In the genomic region with DNA sequence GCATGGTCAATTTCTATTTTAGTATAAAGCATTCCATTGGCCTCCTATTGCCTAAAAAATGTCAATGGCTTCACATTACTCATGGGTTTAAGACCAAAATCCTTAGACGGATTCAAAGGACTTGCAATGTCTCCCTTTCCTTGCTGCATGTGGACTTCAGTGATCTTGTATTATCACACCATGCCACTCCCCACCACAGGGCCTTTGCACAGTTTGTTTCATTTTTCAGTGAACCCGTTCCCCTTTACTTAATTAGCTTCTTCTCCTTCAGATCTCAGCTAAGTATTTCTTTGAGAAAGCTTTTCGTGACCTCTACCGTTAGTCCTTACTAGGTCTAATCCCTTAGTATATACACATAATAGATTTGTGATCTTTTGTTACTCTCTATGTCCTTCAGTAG, we compare ENCODE assay signal across 22 cellular contexts.
DNase-seq lines count a peak whose midpoint lies in the region; ATAC-seq, FAIRE-seq and TF ChIP-seq lines count a peak whose summit lies in the region.
"Had no signal": no experiment of that assay in that cellular context is flagged by ENCODE, and none has a peak within 500 bp of the region (broad histone marks: within the 10 kb centered on the region; RNA-seq: fewer than 3 reads in every experiment).

No MANE protein-coding gene starts in this region.

- H3K36me3 ChIP-seq in HEK293 (ENCODE audit: control insufficient read depth in 2 of 2, insufficient read depth in 1 of 2, low read length in 2 of 2) = no peaks in the 10 kb centered on the region
- no peaks in the 10 kb centered on the region for H3K36me3 ChIP-seq in mammary epithelial cell (ENCODE audit: insufficient read depth, low read length)
- no peaks in the 10 kb centered on the region for H3K36me3 ChIP-seq in keratinocyte (ENCODE audit: control insufficient read depth in 2 of 2, extremely low read depth in 1 of 2, insufficient read depth in 2 of 2, low read length in 2 of 2)
- H3K36me3 ChIP-seq: BE2C; BLaER1 treated with 17β-estradiol and CSF1 and Interleukin-3, amounts not matched to agents 10 nM and 100 nM; HAP-1 had no signal

- ATAC-seq in HG03039 (IDR thresholded peaks at IDR 0.05; ENCODE audit: unreplicated experiment) = no peak
- ATAC-seq: A549 had no signal

- H3K9me3 ChIP-seq in HEK293 (ENCODE audit: control insufficient read depth, insufficient read depth, low read depth, low read length) = no peaks in the 10 kb centered on the region
- no peaks in the 10 kb centered on the region for H3K9me3 ChIP-seq in mammary epithelial cell (replicated peaks; ENCODE audit: insufficient read depth, low read length)
- H3K9me3 ChIP-seq in keratinocyte (ENCODE audit: control insufficient read depth, low read depth, low read length) = no peaks in the 10 kb centered on the region
- H3K9me3 ChIP-seq: A549; BE2C; BLaER1 treated with 17β-estradiol and CSF1 and Interleukin-3, amounts not matched to agents 10 nM and 100 nM; HAP-1 had no signal

- DNase-seq in mammary epithelial cell (no peak), keratinocyte (ENCODE audit: low read depth, low spot score) (no peak), CD14-positive monocyte (ENCODE audit: low spot score) (no peak), GM13976 (ENCODE audit: low spot score) (no peak)
- DNase-seq: 8988T; AML-193; BE2C; Calu3; CD4-positive, alpha-beta memory T cell; COR-L47; DMS53; DMS79 treated with DMSO at 0.1 percent for 48 hours; GF-D8; GOT3 had no signal

- H3K4me2 ChIP-seq in mammary epithelial cell (ENCODE audit: insufficient read depth, low read depth, low read length) (no peak overlapping the region), keratinocyte (ENCODE audit: control insufficient read depth, extremely low read depth, insufficient read depth, low read depth, low read length) (no peak overlapping the region)
- H3K4me2 ChIP-seq: A549 had no signal

- no peak overlapping the region for H3K9ac ChIP-seq in mammary epithelial cell (ENCODE audit: insufficient read depth, low read length)
- no peak overlapping the region for H3K9ac ChIP-seq in keratinocyte (ENCODE audit: control insufficient read depth, extremely low read depth, insufficient read depth, low read length)
- H3K9ac ChIP-seq: BLaER1 treated with 17β-estradiol and CSF1 and Interleukin-3, amounts not matched to agents 10 nM and 100 nM had no signal

- no peak for TF ChIP-seq CTCF in HEK293 (tag by site-specific recombination; IDR thresholded peaks at IDR 0.05)
- no peak for TF ChIP-seq CTCF in VCaP (conservative IDR thresholded peaks at IDR 0.05)
- no peak for TF ChIP-seq CTCF in mammary epithelial cell (conservative IDR thresholded peaks at IDR 0.05 in 1 of 2, IDR thresholded peaks at IDR 0.05 in 1 of 2; ENCODE audit: extremely low read depth in 1 of 2, insufficient read depth in 1 of 2, low read depth in 1 of 2, low read length in 2 of 2)
- TF ChIP-seq CTCF in keratinocyte (optimal IDR thresholded peaks at IDR 0.05 in 1 of 3, IDR thresholded peaks at IDR 0.05 in 1 of 3, conservative IDR thresholded peaks at IDR 0.05 in 1 of 3; ENCODE audit: extremely low read depth in 1 of 3, insufficient read depth in 2 of 3, low read length in 3 of 3) = no peak
- no peak for TF ChIP-seq CTCF in CD14-positive monocyte (IDR thresholded peaks at IDR 0.05)
- no peak for TF ChIP-seq CTCF in GM13976 (IDR thresholded peaks at IDR 0.05; ENCODE audit: borderline replicate concordance, control extremely low read depth, extremely low read depth, insufficient read depth, missing control alignments)

- dilution Hi-C loops in mammary epithelial cell (cut with HindIII; ENCODE audit: low sequenced_read_pairs) (no loop called here), keratinocyte (cut with MboI; ENCODE audit: extremely low pct_ligation_motif_present, low sequenced_read_pairs) (no loop called here)

- no peak overlapping the region for H3K27ac Mint-ChIP-seq in CD14-positive monocyte
- H3K27ac Mint-ChIP-seq: CD4-positive, alpha-beta memory T cell had no signal

- H3K27ac ChIP-seq in HEK293 (ENCODE audit: extremely low read depth, low read depth, low read length) = no peak overlapping the region
- peak overlapping the region; percentile 75 for H3K27ac ChIP-seq in VCaP
- H3K27ac ChIP-seq in mammary epithelial cell (ENCODE audit: insufficient read depth, low read depth, low read length) = peak overlapping the region; percentile 87
- H3K27ac ChIP-seq in keratinocyte (ENCODE audit: control insufficient read depth, insufficient read depth, low read length) = no peak overlapping the region
- H3K27ac ChIP-seq: A549; BLaER1 treated with 17β-estradiol and CSF1 and Interleukin-3, amounts not matched to agents 10 nM and 100 nM had no signal

- H3K4me1 Mint-ChIP-seq in CD14-positive monocyte = peaks cover 5% of the 10 kb centered on the region
- H3K4me1 Mint-ChIP-seq: CD4-positive, alpha-beta memory T cell had no signal

- no peak overlapping the region for H3K4me3 ChIP-seq in HEK293 (ENCODE audit: low read depth, low read length)
- H3K4me3 ChIP-seq in mammary epithelial cell (replicated peaks in 1 of 3; ENCODE audit: insufficient read depth in 1 of 3, low read depth in 2 of 3, low read length in 3 of 3) = no peak overlapping the region
- H3K4me3 ChIP-seq in keratinocyte (ENCODE audit: control insufficient read depth in 2 of 3, extremely low read depth in 1 of 3, insufficient read depth in 2 of 3, low read depth in 1 of 3, low read length in 3 of 3) = no peak overlapping the region
- H3K4me3 ChIP-seq: A549; BLaER1 treated with 17β-estradiol and CSF1 and Interleukin-3, amounts not matched to agents 10 nM and 100 nM; HAP-1 had no signal

- no peaks in the 10 kb centered on the region for H4K20me1 ChIP-seq in mammary epithelial cell (ENCODE audit: insufficient read depth, low read length)
- no peaks in the 10 kb centered on the region for H4K20me1 ChIP-seq in keratinocyte (ENCODE audit: control insufficient read depth, extremely low read depth, insufficient read depth, low read length)
- H4K20me1 ChIP-seq: BLaER1 treated with 17β-estradiol and CSF1 and Interleukin-3, amounts not matched to agents 10 nM and 100 nM had no signal

- H3K9me1 ChIP-seq in keratinocyte (ENCODE audit: control insufficient read depth, extremely low read depth, insufficient read depth, low read length) = no peaks in the 10 kb centered on the region

- FAIRE-seq in keratinocyte (lab: Jason Lieb, UNC) = peak; percentile 53
- FAIRE-seq: A549, GM12892, H54 had no signal

- H3K27me3 Mint-ChIP-seq in CD14-positive monocyte (ENCODE audit: low read depth in 3 of 3) = peaks cover 0 to 2% (median 1%) of the 10 kb centered on the region in 3 donors

- CTCF ChIA-PET in HEK293 (lab: Yijun Ruan, JAX) (interaction anchor here (0.7 kb wide), 1 partner anchor 12 kb away, joined by 3 read pairs; no protein-coding TSS in a partner anchor), mammary epithelial cell (lab: Charles Lee; ENCODE audit: low non-redundant PET) (no interaction called here)

- WGBS in mammary epithelial cell (ENCODE audit: low coverage, missing lambda C conversion rate) = 100% methylated on average over 4 of the region's 4 CpGs

- H2AFZ ChIP-seq in mammary epithelial cell (ENCODE audit: low read depth, low read length) = no peak overlapping the region
- H2AFZ ChIP-seq in keratinocyte (ENCODE audit: control insufficient read depth, low read length) = no peak overlapping the region

- no peaks in the 10 kb centered on the region for H3K36me3 Mint-ChIP-seq in CD14-positive monocyte
- H3K36me3 Mint-ChIP-seq: CD4-positive, alpha-beta memory T cell had no signal

- H3K4me1 ChIP-seq in HEK293 (ENCODE audit: control insufficient read depth, insufficient read depth, low read length) (peaks cover 16% of the 10 kb centered on the region), mammary epithelial cell (ENCODE audit: insufficient read depth, low read length) (peaks cover 58% of the 10 kb centered on the region), keratinocyte (ENCODE audit: control insufficient read depth, extremely low read depth, insufficient read depth, low read length) (peaks cover 56% of the 10 kb centered on the region)
- H3K4me1 ChIP-seq: A549, HAP-1 had no signal

- no peaks in the 10 kb centered on the region for H3K79me2 ChIP-seq in mammary epithelial cell (ENCODE audit: insufficient read depth, low read length)
- H3K79me2 ChIP-seq in keratinocyte (ENCODE audit: control insufficient read depth, insufficient read depth, low read length) = no peaks in the 10 kb centered on the region

- BruUV-seq in mammary epithelial cell (replicated peaks; lab: Mats Ljungman, UMichigan) = no TSS peak

- intact Hi-C loops in mammary epithelial cell (cut with micrococcal nuclease) = loop anchor here (2.0 to 5.0 kb wide), 3 partner anchors 185 to 365 kb away; no protein-coding TSS in a partner anchor
- intact Hi-C loops in CD14-positive monocyte (cut with micrococcal nuclease) = no loop called here

- no peak overlapping the region for H3K4me3 Mint-ChIP-seq in CD14-positive monocyte
- H3K4me3 Mint-ChIP-seq: CD4-positive, alpha-beta memory T cell had no signal

- in situ Hi-C loops in mammary epithelial cell (cut with MboI; ENCODE audit: low sequenced_read_pairs in 2 of 2) = loop anchor here in 1 of 2 donors (10.0 kb wide), 1 partner anchor 295 kb away; no protein-coding TSS in a partner anchor
- in situ Hi-C loops in GM13976 (cut with MboI; ENCODE audit: low sequenced_read_pairs, unreplicated experiment) = no loop called here

- H3K27me3 ChIP-seq in mammary epithelial cell (ENCODE audit: insufficient read depth, low read length) = no peaks in the 10 kb centered on the region
- H3K27me3 ChIP-seq in keratinocyte (ENCODE audit: control insufficient read depth, extremely low read depth, insufficient read depth, low read length) = no peaks in the 10 kb centered on the region
- H3K27me3 ChIP-seq: BE2C had no signal

- H3K9me3 Mint-ChIP-seq in CD14-positive monocyte = no peaks in the 10 kb centered on the region
- H3K9me3 Mint-ChIP-seq: CD4-positive, alpha-beta memory T cell had no signal

- POLR2A ChIA-PET in HEK293 (lab: Yijun Ruan, JAX) = no interaction called here

TF ChIP-seq in HEK293, 187 proteins besides CTCF, POLR2A, EP300 and RAD21:
- no peak for TF ChIP-seq ZNF530 (tag by site-specific recombination; IDR thresholded peaks at IDR 0.05; ENCODE audit: low read depth)
- TF ChIP-seq ZBTB17 (tag by site-specific recombination; IDR thresholded peaks at IDR 0.05) = no peak
- TF ChIP-seq ZNF623 (tag by site-specific recombination; IDR thresholded peaks at IDR 0.05) = peak; percentile 80
- no peak for TF ChIP-seq ZNF501 (tag by site-specific recombination; IDR thresholded peaks at IDR 0.05)

Comparison
In these comparisons a context has a peak if more than half of its experiments do, and no peak if none do; other contexts are left out.
1. H3K27ac ChIP-seq: peak in VCaP (single experiment) and mammary epithelial cell (single experiment); none in HEK293 (single experiment) and keratinocyte (single experiment).